In genomic region chr3:17233398-17233800, GRCh38 we compare ENCODE assay signal across 8 cellular contexts.
DNase-seq lines count a peak whose midpoint lies in the region; ATAC-seq, FAIRE-seq and TF ChIP-seq lines count a peak whose summit lies in the region.

No MANE protein-coding gene starts in this region.

- H3K36me3 ChIP-seq in fibroblast of lung (ENCODE audit: control insufficient read depth, insufficient read depth, low read length): no peaks in the 10 kb centered on the region

- H3K4me1 Mint-ChIP-seq in activated CD4-positive, alpha-beta T cell treated with anti-CD3 and anti-CD28 coated beads, Interleukin-2, amount 10 ng/mL, durations not matched to agents 7 days and 5 days: peaks cover 28% of the 10 kb centered on the region
- peaks cover 5% of the 10 kb centered on the region for H3K4me1 Mint-ChIP-seq in neural crest cell

- H3K36me3 Mint-ChIP-seq in activated CD4-positive, alpha-beta T cell treated with anti-CD3 and anti-CD28 coated beads, Interleukin-2, amount 10 ng/mL, durations not matched to agents 7 days and 5 days (ENCODE audit: low read depth): peaks cover 2% of the 10 kb centered on the region
- H3K36me3 Mint-ChIP-seq in neural crest cell (ENCODE audit: low read depth): no peaks in the 10 kb centered on the region

- no peak overlapping the region for H3K4me2 ChIP-seq in fibroblast of lung (ENCODE audit: extremely low read depth, insufficient read depth, low read length)

- no peak overlapping the region for H3K27ac ChIP-seq in fibroblast of lung (ENCODE audit: insufficient read depth, low read length)

- no peaks in the 10 kb centered on the region for H3K27me3 Mint-ChIP-seq in activated CD4-positive, alpha-beta T cell treated with anti-CD3 and anti-CD28 coated beads, Interleukin-2, amount 10 ng/mL, durations not matched to agents 7 days and 5 days
- H3K27me3 Mint-ChIP-seq in neural crest cell (ENCODE audit: low read depth): no peaks in the 10 kb centered on the region

- no peak overlapping the region for H3K4me3 Mint-ChIP-seq in activated CD4-positive, alpha-beta T cell treated with anti-CD3 and anti-CD28 coated beads, Interleukin-2, amount 10 ng/mL, durations not matched to agents 7 days and 5 days
- H3K4me3 Mint-ChIP-seq in neural crest cell: no peak overlapping the region

- H2AFZ ChIP-seq in fibroblast of lung (ENCODE audit: low read length): no peak overlapping the region

- no peak overlapping the region for H3K27ac Mint-ChIP-seq in activated CD4-positive, alpha-beta T cell treated with anti-CD3 and anti-CD28 coated beads, Interleukin-2, amount 10 ng/mL, durations not matched to agents 7 days and 5 days
- no peak overlapping the region for H3K27ac Mint-ChIP-seq in neural crest cell (ENCODE audit: unreplicated experiment)

- POLR2A ChIA-PET in activated CD4-positive, alpha-beta T cell treated with anti-CD3 and anti-CD28 coated beads, Interleukin-2, amount 10 ng/mL, durations not matched to agents 7 days and 5 days (lab: Charles Lee): no interaction called here

- no peaks in the 10 kb centered on the region for H4K20me1 ChIP-seq in fibroblast of lung (ENCODE audit: control insufficient read depth, extremely low read depth, insufficient read depth, low read length)

- H3K9me3 ChIP-seq in fibroblast of lung (ENCODE audit: control insufficient read depth, insufficient read depth, low read depth, low read length): no peaks in the 10 kb centered on the region

- H3K4me3 ChIP-seq in fibroblast of lung (replicated peaks in 1 of 4; ENCODE audit: control extremely low read depth in 1 of 4, insufficient read depth in 1 of 4, low read depth in 3 of 4, low read length in 4 of 4): no peak overlapping the region

- CTCF ChIA-PET in activated CD4-positive, alpha-beta T cell treated with anti-CD3 and anti-CD28 coated beads, Interleukin-2, amount 10 ng/mL, durations not matched to agents 7 days and 5 days (lab: Charles Lee): no interaction called here

- peak; percentile 92 for FAIRE-seq in D721Med (lab: Jason Lieb, UNC)

- no peak overlapping the region for H3K9ac ChIP-seq in fibroblast of lung (ENCODE audit: insufficient read depth, low read length)

- H3K79me2 ChIP-seq in fibroblast of lung (ENCODE audit: control insufficient read depth, insufficient read depth, low read length): no peaks in the 10 kb centered on the region

- TF ChIP-seq CTCF in D721Med (IDR thresholded peaks at IDR 0.05; ENCODE audit: insufficient read depth, missing control alignments): peak; percentile 84
- peak; percentile 68 to 72 for TF ChIP-seq CTCF in fibroblast of lung (conservative IDR thresholded peaks at IDR 0.05 in 1 of 2, IDR thresholded peaks at IDR 0.05 in 1 of 2; ENCODE audit: low read depth in 1 of 2, low read length in 2 of 2)
- TF ChIP-seq CTCF in neural crest cell (conservative IDR thresholded peaks at IDR 0.05): peak; percentile 77

- DNase-seq in D721Med (ENCODE audit: insufficient read length, low spot score) (no peak), NCI-H345 treated with DMSO at 0.1 percent for 48 hours (lab: John Stamatoyannopoulos, UW; ENCODE audit: unreplicated experiment) (peak; percentile 42), fibroblast of lung (ENCODE audit: low read depth in 2 of 2) (peak; percentile 61 to 72), neural crest cell (ENCODE audit: low read depth, low spot score) (peak; percentile 14), GOT3 (lab: John Stamatoyannopoulos, UW) (no peak)
- peak; percentile 68 for DNase-seq in activated CD4-positive, alpha-beta T cell treated with anti-CD3 and anti-CD28 coated beads, Interleukin-2, amount 10 ng/mL, durations not matched to agents 7 days and 5 days

- ATAC-seq in GM19043 (IDR thresholded peaks at IDR 0.05; ENCODE audit: low read depth, unreplicated experiment) (peak; percentile 84), HG03108 (IDR thresholded peaks at IDR 0.05; ENCODE audit: unreplicated experiment) (peak; percentile 85)

- H3K9me3 Mint-ChIP-seq in activated CD4-positive, alpha-beta T cell treated with anti-CD3 and anti-CD28 coated beads, Interleukin-2, amount 10 ng/mL, durations not matched to agents 7 days and 5 days: no peaks in the 10 kb centered on the region
- no peaks in the 10 kb centered on the region for H3K9me3 Mint-ChIP-seq in neural crest cell

- H3K4me1 ChIP-seq in fibroblast of lung (ENCODE audit: control insufficient read depth, extremely low read depth, insufficient read depth, low read length): no peaks in the 10 kb centered on the region

- no peaks in the 10 kb centered on the region for H3K27me3 ChIP-seq in fibroblast of lung (ENCODE audit: control insufficient read depth, insufficient read depth, low read length)

Comparison
In these comparisons a context has a peak if more than half of its experiments do, and no peak if none do; other contexts are left out.
1. DNase-seq: peak in NCI-H345 treated with DMSO at 0.1 percent for 48 hours (single experiment), activated CD4-positive, alpha-beta T cell treated with anti-CD3 and anti-CD28 coated beads, Interleukin-2, amount 10 ng/mL, durations not matched to agents 7 days and 5 days (single experiment), fibroblast of lung (2 of 2) and neural crest cell (single experiment); none in D721Med (single experiment) and GOT3 (single experiment).
2. Peak in every context shown above with its lines, with median percentiles within 50 percentile points of each other: CTCF ChIP-seq.